Comparison of ENCODE assay signal across 26 cellular contexts in genomic region chr5:134406390-134406789, GRCh38. TPM values are rescaled to one million over a fixed set of nuclear protein-coding genes. Genes with fewer than 3 reads are reported as not detected.
DNase-seq lines count a peak whose midpoint lies in the region; ATAC-seq, FAIRE-seq and TF ChIP-seq lines count a peak whose summit lies in the region.
"Had no signal": no experiment of that assay in that cellular context is flagged by ENCODE, and none has a peak within 500 bp of the region (broad histone marks: within the 10 kb centered on the region; RNA-seq: fewer than 3 reads in every experiment).

No MANE protein-coding gene starts in this region.

- TF ChIP-seq CTCF in epithelial cell of esophagus (IDR thresholded peaks at IDR 0.05; ENCODE audit: insufficient read depth, low read depth, low read length, missing control alignments) (no peak), D721Med (IDR thresholded peaks at IDR 0.05; ENCODE audit: insufficient read depth, missing control alignments) (no peak), kidney (IDR thresholded peaks at IDR 0.05; ENCODE audit: borderline replicate concordance, extremely low read depth, insufficient read depth) (no peak)

- peak; percentile 6 for DNase-seq in activated T-cell treated with anti-CD3 and anti-CD28 coated beads for 48 hours (ENCODE audit: low read depth)
- no peak for DNase-seq in activated T-cell treated with anti-CD3 and anti-CD28 coated beads for 4 hours
- peak; percentile 32 for DNase-seq in HS-5 (ENCODE audit: low read depth)
- DNase-seq in epithelial cell of esophagus (ENCODE audit: low read depth) = peak; percentile 11
- DNase-seq in stimulated activated naive CD8-positive, alpha-beta T cell treated with anti-CD3 and anti-CD28 coated beads, Interleukin-15, Interleukin-2, amounts not matched to agents 100 U/mL and 50 U/mL, for 24 hours = no peak
- no peak for DNase-seq in D721Med (ENCODE audit: insufficient read length, low spot score)
- no peak for DNase-seq in naive thymus-derived CD8-positive, alpha-beta T cell
- no peak for DNase-seq in kidney
- DNase-seq: activated naive CD8-positive, alpha-beta T cell treated with anti-CD3 and anti-CD28 coated beads, Interleukin-2, amount 10 ng/mL, durations not matched to agents 7 days and 5 days; brain microvascular endothelial cell; CD4-positive, alpha-beta T cell; GF-D8; heart left ventricle; NCI-H748 treated with DMSO at 0.1 percent for 48 hours; SHP77; stimulated activated CD4-positive, alpha-beta T cell treated with anti-CD3 and anti-CD28 coated beads, Interleukin-2, amount 100 ng/mL, for 48 hours; SW 1271; uterus had no signal

- no peaks in the 10 kb centered on the region for H3K27me3 Mint-ChIP-seq in naive thymus-derived CD8-positive, alpha-beta T cell
- H3K27me3 Mint-ChIP-seq: activated naive CD8-positive, alpha-beta T cell treated with anti-CD3 and anti-CD28 coated beads, Interleukin-2, amount 10 ng/mL, durations not matched to agents 7 days and 5 days; CD4-positive, alpha-beta T cell; IgD-negative memory B cell had no signal

- no peak overlapping the region for H3K27ac ChIP-seq in kidney (ENCODE audit: low read depth in 2 of 2, low read length in 2 of 2)
- H3K27ac ChIP-seq: brain microvascular endothelial cell, coronary artery, heart left ventricle, HL-60, neural progenitor cell, prostate gland, skin epidermis, uterus had no signal

- H3K27ac Mint-ChIP-seq in naive thymus-derived CD8-positive, alpha-beta T cell = no peak overlapping the region
- H3K27ac Mint-ChIP-seq: activated naive CD8-positive, alpha-beta T cell treated with anti-CD3 and anti-CD28 coated beads, Interleukin-2, amount 10 ng/mL, durations not matched to agents 7 days and 5 days; activated T-helper 1 cell treated with anti-CD3 and anti-CD28 coated beads, Interleukin-12 subunit alpha, Interleukin-12 subunit beta, Interleukin-2, Interleukin-4 antibody, amounts not matched to agents 30 ng/mL and 10 ng/mL and 1 ng/mL, durations not matched to agents 14 hours and 24 hours and 36 hours; CD4-positive, alpha-beta T cell; IgD-negative memory B cell; neural progenitor cell had no signal

- peaks cover 7 to 26% (median 23%) of the 10 kb centered on the region in 4 donors for H3K4me1 Mint-ChIP-seq in naive thymus-derived CD8-positive, alpha-beta T cell

- no peaks in the 10 kb centered on the region for H3K9me3 Mint-ChIP-seq in naive thymus-derived CD8-positive, alpha-beta T cell
- H3K9me3 Mint-ChIP-seq: activated naive CD8-positive, alpha-beta T cell treated with anti-CD3 and anti-CD28 coated beads, Interleukin-2, amount 10 ng/mL, durations not matched to agents 7 days and 5 days; activated T-helper 1 cell treated with anti-CD3 and anti-CD28 coated beads, Interleukin-12 subunit alpha, Interleukin-12 subunit beta, Interleukin-2, Interleukin-4 antibody, amounts not matched to agents 30 ng/mL and 10 ng/mL and 1 ng/mL, durations not matched to agents 14 hours and 24 hours and 36 hours; CD4-positive, alpha-beta T cell; IgD-negative memory B cell; neural progenitor cell had no signal

- POLR2A ChIA-PET in naive thymus-derived CD8-positive, alpha-beta T cell (lab: Charles Lee) = interaction anchor here (0.7 to 2.2 kb wide), 2 partner anchors 119 to 180 kb away, joined by 4 to 7 read pairs; partner anchors contain the start of gene JADE2

- peaks cover 3 to 15% of the 10 kb centered on the region in 2 donors for H3K36me3 ChIP-seq in kidney (ENCODE audit: control insufficient read depth in 1 of 2, insufficient read depth in 2 of 2, low read length in 2 of 2)
- H3K36me3 ChIP-seq: brain microvascular endothelial cell, prostate gland, uterus had no signal

- H3K4me3 Mint-ChIP-seq in naive thymus-derived CD8-positive, alpha-beta T cell = no peak overlapping the region
- H3K4me3 Mint-ChIP-seq: activated naive CD8-positive, alpha-beta T cell treated with anti-CD3 and anti-CD28 coated beads, Interleukin-2, amount 10 ng/mL, durations not matched to agents 7 days and 5 days; activated T-helper 1 cell treated with anti-CD3 and anti-CD28 coated beads, Interleukin-12 subunit alpha, Interleukin-12 subunit beta, Interleukin-2, Interleukin-4 antibody, amounts not matched to agents 30 ng/mL and 10 ng/mL and 1 ng/mL, durations not matched to agents 14 hours and 24 hours and 36 hours; CD4-positive, alpha-beta T cell; neural progenitor cell had no signal

- no peaks in the 10 kb centered on the region for H3K9me3 ChIP-seq in kidney (ENCODE audit: control insufficient read depth in 1 of 2, low read length in 2 of 2)
- H3K9me3 ChIP-seq: heart left ventricle, prostate gland, uterus had no signal

- no peak overlapping the region for H3K4me3 ChIP-seq in epithelial cell of esophagus (ENCODE audit: low read length)
- no peak overlapping the region for H3K4me3 ChIP-seq in kidney (ENCODE audit: low read length in 2 of 2)
- H3K4me3 ChIP-seq: coronary artery, heart left ventricle, neural progenitor cell, prostate gland, skin epidermis, uterus had no signal

- intact Hi-C loops in kidney (cut with DNase I) = no loop called here

- no peak overlapping the region for H3K9ac ChIP-seq in kidney (ENCODE audit: low read length in 2 of 2)
- H3K9ac ChIP-seq: neural progenitor cell had no signal

- FAIRE-seq in D721Med (lab: Jason Lieb, UNC) (no peak), kidney (lab: Jason Lieb, UNC) (no peak)
- FAIRE-seq: TTC549 had no signal

- H3K4me1 ChIP-seq in kidney (ENCODE audit: control insufficient read depth in 1 of 2, insufficient read depth in 1 of 2, low read depth in 1 of 2, low read length in 2 of 2) = peaks cover 6 to 9% of the 10 kb centered on the region in 2 donors

- ATAC-seq in stimulated activated naive CD8-positive, alpha-beta T cell treated with anti-CD3 and anti-CD28 coated beads, Interleukin-15, Interleukin-2, amounts not matched to agents 100 U/mL and 50 U/mL, for 24 hours = peak; percentile 87
- ATAC-seq in naive thymus-derived CD8-positive, alpha-beta T cell = no peak
- ATAC-seq: heart left ventricle had no signal

- peaks cover 0 to 56% (median 0%) of the 10 kb centered on the region in 3 donors for H3K36me3 Mint-ChIP-seq in naive thymus-derived CD8-positive, alpha-beta T cell

RNA-seq across cellular contexts. Expression of gene CDKN2AIPNL, which starts 5.3 kb away (rescaled TPM):
- total RNA-seq in naive thymus-derived CD8-positive, alpha-beta T cell = 10 to 100 TPM; 18.3 to 19.8 TPM
- polyA plus RNA-seq in naive thymus-derived CD8-positive, alpha-beta T cell = 10 to 100 TPM; 28.0 to 34.2 (median 33.6) TPM
- total RNA-seq in kidney = 19.0 TPM
- polyA plus RNA-seq in kidney (ENCODE audit: insufficient read depth, low read depth, low replicate concordance) = 38.2 TPM

RNA-seq across cellular contexts. Expression of gene UBE2B, which starts 35.0 kb away (rescaled TPM):
- 100 to 1,000 TPM; 147 to 161 TPM for total RNA-seq in naive thymus-derived CD8-positive, alpha-beta T cell
- polyA plus RNA-seq in naive thymus-derived CD8-positive, alpha-beta T cell = 10 to 100 TPM; 55.2 to 80.3 (median 77.6) TPM
- total RNA-seq in kidney = 74.3 TPM
- 82.7 TPM for polyA plus RNA-seq in kidney (ENCODE audit: insufficient read depth, low read depth, low replicate concordance)

RNA-seq across cellular contexts. Expression of gene CDKL3, which starts 39.4 kb away (rescaled TPM):
- 1 to 10 TPM; 1.5 to 2.6 TPM for total RNA-seq in naive thymus-derived CD8-positive, alpha-beta T cell
- polyA plus RNA-seq in naive thymus-derived CD8-positive, alpha-beta T cell = 1 to 10 TPM in 2 of 3 donors, not detected in 1; 1.6 to 2.6 TPM
- total RNA-seq in kidney = 3.1 TPM
- 2.7 TPM for polyA plus RNA-seq in kidney (ENCODE audit: insufficient read depth, low read depth, low replicate concordance)

Comparison
In these comparisons a context has a peak if more than half of its experiments do, and no peak if none do; other contexts are left out.
1. DNase-seq: peak in activated T-cell treated with anti-CD3 and anti-CD28 coated beads for 48 hours (single experiment), HS-5 (single experiment) and epithelial cell of esophagus (single experiment); none in activated T-cell treated with anti-CD3 and anti-CD28 coated beads for 4 hours (single experiment), stimulated activated naive CD8-positive, alpha-beta T cell treated with anti-CD3 and anti-CD28 coated beads, Interleukin-15, Interleukin-2, amounts not matched to agents 100 U/mL and 50 U/mL, for 24 hours (single experiment), D721Med (single experiment), naive thymus-derived CD8-positive, alpha-beta T cell (0 of 10) and kidney (single experiment).